Comparison of ENCODE assay signal across 1 cellular context in the genomic region with DNA sequence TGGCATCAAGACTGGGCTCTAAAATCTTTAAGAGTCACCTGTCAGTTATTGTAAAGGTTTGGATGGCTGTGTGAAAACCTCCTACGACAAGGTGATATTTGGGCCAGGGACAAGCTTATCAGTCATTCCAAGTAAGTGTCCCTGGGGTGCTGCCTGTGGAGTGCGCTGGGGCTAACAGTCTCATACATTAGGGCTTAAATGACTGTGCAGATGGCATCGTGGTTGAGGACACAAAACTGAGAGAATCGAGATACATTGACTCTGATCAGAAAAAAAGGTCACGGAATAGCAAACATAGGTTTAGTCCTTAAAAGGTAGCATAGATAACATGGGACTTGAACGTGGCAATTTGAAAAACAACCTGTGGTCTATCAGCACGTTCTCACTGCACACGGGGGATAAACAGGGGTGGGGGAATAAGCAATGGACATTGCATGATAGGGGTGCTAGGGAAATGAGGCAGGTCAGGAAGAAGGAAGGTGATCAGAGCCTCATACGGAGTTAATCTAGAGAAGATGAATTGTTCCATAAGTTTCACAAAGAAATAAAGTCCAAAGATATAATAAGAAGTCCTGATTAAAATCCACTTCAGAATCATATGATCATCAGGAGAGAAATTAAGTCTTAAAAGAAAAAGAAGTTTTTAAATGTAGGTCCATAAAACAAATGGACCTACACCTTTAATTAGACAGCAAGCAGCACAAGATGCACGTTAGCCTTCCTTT.
A peak's percentile ranks its signal among the peaks of the same experiment; 100 is the strongest.
TF ChIP-seq lines count a peak whose summit lies in the region.

No MANE protein-coding gene starts in this region.

TF ChIP-seq in GM12878, 131 proteins besides CTCF, POLR2A, EP300 and RAD21 (continued from another document and continues in another):
- TF ChIP-seq, protein P1, sequence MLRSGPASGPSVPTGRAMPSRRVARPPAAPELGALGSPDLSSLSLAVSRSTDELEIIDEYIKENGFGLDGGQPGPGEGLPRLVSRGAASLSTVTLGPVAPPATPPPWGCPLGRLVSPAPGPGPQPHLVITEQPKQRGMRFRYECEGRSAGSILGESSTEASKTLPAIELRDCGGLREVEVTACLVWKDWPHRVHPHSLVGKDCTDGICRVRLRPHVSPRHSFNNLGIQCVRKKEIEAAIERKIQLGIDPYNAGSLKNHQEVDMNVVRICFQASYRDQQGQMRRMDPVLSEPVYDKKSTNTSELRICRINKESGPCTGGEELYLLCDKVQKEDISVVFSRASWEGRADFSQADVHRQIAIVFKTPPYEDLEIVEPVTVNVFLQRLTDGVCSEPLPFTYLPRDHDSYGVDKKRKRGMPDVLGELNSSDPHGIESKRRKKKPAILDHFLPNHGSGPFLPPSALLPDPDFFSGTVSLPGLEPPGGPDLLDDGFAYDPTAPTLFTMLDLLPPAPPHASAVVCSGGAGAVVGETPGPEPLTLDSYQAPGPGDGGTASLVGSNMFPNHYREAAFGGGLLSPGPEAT (IDR thresholded peaks at IDR 0.05; ENCODE audit: low read depth): peak; percentile 76; the same call in 1 of the 2 replicates
- TF ChIP-seq POLR2AphosphoS2 (IDR thresholded peaks at IDR 0.05; ENCODE audit: low read depth, low read length) (no peak), TCF12 (IDR thresholded peaks at IDR 0.05; ENCODE audit: low read depth, low read length) (peak; percentile 81), ZNF384 (IDR thresholded peaks at IDR 0.05; ENCODE audit: borderline replicate concordance, low read depth, low read length) (peak; percentile 63; the same call in 1 of the 2 replicates), BRCA1 (IDR thresholded peaks at IDR 0.05; ENCODE audit: low read depth, low read length) (no peak), HDAC6 (IDR thresholded peaks at IDR 0.05; ENCODE audit: unreplicated experiment) (no peak), RAD51 (IDR thresholded peaks at IDR 0.05) (0 out of 2 replicates have a peak, but pooled peaks have one; percentile 2), SRF (IDR thresholded peaks at IDR 0.05; ENCODE audit: low read depth in 2 of 2, low read length in 2 of 2) (peak in 1 of 2 experiments; percentile 88; a peak in 2 of 4 replicates), ZNF207 (IDR thresholded peaks at IDR 0.05; ENCODE audit: borderline replicate concordance) (no peak), SMAD5 (IDR thresholded peaks at IDR 0.05; ENCODE audit: low read depth) (peak; percentile 54; the same call in 1 of the 2 replicates), NRF1 (conservative IDR thresholded peaks at IDR 0.05; ENCODE audit: low read depth, low read length) (no peak), KAT2A (conservative IDR thresholded peaks at IDR 0.05; ENCODE audit: control insufficient read depth, low read depth, low read length) (no peak), PML (IDR thresholded peaks at IDR 0.05; ENCODE audit: low read length) (no peak), HCFC1 (IDR thresholded peaks at IDR 0.05; ENCODE audit: low read length) (no peak)
- TF ChIP-seq, protein P2, sequence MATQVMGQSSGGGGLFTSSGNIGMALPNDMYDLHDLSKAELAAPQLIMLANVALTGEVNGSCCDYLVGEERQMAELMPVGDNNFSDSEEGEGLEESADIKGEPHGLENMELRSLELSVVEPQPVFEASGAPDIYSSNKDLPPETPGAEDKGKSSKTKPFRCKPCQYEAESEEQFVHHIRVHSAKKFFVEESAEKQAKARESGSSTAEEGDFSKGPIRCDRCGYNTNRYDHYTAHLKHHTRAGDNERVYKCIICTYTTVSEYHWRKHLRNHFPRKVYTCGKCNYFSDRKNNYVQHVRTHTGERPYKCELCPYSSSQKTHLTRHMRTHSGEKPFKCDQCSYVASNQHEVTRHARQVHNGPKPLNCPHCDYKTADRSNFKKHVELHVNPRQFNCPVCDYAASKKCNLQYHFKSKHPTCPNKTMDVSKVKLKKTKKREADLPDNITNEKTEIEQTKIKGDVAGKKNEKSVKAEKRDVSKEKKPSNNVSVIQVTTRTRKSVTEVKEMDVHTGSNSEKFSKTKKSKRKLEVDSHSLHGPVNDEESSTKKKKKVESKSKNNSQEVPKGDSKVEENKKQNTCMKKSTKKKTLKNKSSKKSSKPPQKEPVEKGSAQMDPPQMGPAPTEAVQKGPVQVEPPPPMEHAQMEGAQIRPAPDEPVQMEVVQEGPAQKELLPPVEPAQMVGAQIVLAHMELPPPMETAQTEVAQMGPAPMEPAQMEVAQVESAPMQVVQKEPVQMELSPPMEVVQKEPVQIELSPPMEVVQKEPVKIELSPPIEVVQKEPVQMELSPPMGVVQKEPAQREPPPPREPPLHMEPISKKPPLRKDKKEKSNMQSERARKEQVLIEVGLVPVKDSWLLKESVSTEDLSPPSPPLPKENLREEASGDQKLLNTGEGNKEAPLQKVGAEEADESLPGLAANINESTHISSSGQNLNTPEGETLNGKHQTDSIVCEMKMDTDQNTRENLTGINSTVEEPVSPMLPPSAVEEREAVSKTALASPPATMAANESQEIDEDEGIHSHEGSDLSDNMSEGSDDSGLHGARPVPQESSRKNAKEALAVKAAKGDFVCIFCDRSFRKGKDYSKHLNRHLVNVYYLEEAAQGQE (IDR thresholded peaks at IDR 0.05; ENCODE audit: low read depth, low read length): no peak
- TF ChIP-seq, protein P3, sequence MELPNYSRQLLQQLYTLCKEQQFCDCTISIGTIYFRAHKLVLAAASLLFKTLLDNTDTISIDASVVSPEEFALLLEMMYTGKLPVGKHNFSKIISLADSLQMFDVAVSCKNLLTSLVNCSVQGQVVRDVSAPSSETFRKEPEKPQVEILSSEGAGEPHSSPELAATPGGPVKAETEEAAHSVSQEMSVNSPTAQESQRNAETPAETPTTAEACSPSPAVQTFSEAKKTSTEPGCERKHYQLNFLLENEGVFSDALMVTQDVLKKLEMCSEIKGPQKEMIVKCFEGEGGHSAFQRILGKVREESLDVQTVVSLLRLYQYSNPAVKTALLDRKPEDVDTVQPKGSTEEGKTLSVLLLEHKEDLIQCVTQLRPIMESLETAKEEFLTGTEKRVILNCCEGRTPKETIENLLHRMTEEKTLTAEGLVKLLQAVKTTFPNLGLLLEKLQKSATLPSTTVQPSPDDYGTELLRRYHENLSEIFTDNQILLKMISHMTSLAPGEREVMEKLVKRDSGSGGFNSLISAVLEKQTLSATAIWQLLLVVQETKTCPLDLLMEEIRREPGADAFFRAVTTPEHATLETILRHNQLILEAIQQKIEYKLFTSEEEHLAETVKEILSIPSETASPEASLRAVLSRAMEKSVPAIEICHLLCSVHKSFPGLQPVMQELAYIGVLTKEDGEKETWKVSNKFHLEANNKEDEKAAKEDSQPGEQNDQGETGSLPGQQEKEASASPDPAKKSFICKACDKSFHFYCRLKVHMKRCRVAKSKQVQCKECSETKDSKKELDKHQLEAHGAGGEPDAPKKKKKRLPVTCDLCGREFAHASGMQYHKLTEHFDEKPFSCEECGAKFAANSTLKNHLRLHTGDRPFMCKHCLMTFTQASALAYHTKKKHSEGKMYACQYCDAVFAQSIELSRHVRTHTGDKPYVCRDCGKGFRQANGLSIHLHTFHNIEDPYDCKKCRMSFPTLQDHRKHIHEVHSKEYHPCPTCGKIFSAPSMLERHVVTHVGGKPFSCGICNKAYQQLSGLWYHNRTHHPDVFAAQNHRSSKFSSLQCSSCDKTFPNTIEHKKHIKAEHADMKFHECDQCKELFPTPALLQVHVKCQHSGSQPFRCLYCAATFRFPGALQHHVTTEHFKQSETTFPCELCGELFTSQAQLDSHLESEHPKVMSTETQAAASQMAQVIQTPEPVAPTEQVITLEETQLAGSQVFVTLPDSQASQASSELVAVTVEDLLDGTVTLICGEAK (IDR thresholded peaks at IDR 0.05; ENCODE audit: borderline replicate concordance): no peak
- TF ChIP-seq, protein P4, sequence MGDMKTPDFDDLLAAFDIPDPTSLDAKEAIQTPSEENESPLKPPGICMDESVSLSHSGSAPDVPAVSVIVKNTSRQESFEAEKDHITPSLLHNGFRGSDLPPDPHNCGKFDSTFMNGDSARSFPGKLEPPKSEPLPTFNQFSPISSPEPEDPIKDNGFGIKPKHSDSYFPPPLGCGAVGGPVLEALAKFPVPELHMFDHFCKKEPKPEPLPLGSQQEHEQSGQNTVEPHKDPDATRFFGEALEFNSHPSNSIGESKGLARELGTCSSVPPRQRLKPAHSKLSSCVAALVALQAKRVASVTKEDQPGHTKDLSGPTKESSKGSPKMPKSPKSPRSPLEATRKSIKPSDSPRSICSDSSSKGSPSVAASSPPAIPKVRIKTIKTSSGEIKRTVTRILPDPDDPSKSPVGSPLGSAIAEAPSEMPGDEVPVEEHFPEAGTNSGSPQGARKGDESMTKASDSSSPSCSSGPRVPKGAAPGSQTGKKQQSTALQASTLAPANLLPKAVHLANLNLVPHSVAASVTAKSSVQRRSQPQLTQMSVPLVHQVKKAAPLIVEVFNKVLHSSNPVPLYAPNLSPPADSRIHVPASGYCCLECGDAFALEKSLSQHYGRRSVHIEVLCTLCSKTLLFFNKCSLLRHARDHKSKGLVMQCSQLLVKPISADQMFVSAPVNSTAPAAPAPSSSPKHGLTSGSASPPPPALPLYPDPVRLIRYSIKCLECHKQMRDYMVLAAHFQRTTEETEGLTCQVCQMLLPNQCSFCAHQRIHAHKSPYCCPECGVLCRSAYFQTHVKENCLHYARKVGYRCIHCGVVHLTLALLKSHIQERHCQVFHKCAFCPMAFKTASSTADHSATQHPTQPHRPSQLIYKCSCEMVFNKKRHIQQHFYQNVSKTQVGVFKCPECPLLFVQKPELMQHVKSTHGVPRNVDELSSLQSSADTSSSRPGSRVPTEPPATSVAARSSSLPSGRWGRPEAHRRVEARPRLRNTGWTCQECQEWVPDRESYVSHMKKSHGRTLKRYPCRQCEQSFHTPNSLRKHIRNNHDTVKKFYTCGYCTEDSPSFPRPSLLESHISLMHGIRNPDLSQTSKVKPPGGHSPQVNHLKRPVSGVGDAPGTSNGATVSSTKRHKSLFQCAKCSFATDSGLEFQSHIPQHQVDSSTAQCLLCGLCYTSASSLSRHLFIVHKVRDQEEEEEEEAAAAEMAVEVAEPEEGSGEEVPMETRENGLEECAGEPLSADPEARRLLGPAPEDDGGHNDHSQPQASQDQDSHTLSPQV (IDR thresholded peaks at IDR 0.05): no peak; the same call in 1 of the 2 replicates
- TF ChIP-seq, protein P5, sequence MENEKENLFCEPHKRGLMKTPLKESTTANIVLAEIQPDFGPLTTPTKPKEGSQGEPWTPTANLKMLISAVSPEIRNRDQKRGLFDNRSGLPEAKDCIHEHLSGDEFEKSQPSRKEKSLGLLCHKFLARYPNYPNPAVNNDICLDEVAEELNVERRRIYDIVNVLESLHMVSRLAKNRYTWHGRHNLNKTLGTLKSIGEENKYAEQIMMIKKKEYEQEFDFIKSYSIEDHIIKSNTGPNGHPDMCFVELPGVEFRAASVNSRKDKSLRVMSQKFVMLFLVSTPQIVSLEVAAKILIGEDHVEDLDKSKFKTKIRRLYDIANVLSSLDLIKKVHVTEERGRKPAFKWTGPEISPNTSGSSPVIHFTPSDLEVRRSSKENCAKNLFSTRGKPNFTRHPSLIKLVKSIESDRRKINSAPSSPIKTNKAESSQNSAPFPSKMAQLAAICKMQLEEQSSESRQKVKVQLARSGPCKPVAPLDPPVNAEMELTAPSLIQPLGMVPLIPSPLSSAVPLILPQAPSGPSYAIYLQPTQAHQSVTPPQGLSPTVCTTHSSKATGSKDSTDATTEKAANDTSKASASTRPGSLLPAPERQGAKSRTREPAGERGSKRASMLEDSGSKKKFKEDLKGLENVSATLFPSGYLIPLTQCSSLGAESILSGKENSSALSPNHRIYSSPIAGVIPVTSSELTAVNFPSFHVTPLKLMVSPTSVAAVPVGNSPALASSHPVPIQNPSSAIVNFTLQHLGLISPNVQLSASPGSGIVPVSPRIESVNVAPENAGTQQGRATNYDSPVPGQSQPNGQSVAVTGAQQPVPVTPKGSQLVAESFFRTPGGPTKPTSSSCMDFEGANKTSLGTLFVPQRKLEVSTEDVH (IDR thresholded peaks at IDR 0.05; ENCODE audit: low read depth, partially characterized antibody): no peak
- TF ChIP-seq, protein P6, sequence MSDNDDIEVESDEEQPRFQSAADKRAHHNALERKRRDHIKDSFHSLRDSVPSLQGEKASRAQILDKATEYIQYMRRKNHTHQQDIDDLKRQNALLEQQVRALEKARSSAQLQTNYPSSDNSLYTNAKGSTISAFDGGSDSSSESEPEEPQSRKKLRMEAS (IDR thresholded peaks at IDR 0.05; ENCODE audit: low read depth, low read length): no peak
- TF ChIP-seq, protein P7, sequence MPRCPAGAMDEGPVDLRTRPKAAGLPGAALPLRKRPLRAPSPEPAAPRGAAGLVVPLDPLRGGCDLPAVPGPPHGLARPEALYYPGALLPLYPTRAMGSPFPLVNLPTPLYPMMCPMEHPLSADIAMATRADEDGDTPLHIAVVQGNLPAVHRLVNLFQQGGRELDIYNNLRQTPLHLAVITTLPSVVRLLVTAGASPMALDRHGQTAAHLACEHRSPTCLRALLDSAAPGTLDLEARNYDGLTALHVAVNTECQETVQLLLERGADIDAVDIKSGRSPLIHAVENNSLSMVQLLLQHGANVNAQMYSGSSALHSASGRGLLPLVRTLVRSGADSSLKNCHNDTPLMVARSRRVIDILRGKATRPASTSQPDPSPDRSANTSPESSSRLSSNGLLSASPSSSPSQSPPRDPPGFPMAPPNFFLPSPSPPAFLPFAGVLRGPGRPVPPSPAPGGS (IDR thresholded peaks at IDR 0.05; ENCODE audit: borderline replicate concordance, insufficient read depth, low read depth, low read length, poor library complexity, severe bottlenecking): peak; percentile 98
- TF ChIP-seq, protein P8, sequence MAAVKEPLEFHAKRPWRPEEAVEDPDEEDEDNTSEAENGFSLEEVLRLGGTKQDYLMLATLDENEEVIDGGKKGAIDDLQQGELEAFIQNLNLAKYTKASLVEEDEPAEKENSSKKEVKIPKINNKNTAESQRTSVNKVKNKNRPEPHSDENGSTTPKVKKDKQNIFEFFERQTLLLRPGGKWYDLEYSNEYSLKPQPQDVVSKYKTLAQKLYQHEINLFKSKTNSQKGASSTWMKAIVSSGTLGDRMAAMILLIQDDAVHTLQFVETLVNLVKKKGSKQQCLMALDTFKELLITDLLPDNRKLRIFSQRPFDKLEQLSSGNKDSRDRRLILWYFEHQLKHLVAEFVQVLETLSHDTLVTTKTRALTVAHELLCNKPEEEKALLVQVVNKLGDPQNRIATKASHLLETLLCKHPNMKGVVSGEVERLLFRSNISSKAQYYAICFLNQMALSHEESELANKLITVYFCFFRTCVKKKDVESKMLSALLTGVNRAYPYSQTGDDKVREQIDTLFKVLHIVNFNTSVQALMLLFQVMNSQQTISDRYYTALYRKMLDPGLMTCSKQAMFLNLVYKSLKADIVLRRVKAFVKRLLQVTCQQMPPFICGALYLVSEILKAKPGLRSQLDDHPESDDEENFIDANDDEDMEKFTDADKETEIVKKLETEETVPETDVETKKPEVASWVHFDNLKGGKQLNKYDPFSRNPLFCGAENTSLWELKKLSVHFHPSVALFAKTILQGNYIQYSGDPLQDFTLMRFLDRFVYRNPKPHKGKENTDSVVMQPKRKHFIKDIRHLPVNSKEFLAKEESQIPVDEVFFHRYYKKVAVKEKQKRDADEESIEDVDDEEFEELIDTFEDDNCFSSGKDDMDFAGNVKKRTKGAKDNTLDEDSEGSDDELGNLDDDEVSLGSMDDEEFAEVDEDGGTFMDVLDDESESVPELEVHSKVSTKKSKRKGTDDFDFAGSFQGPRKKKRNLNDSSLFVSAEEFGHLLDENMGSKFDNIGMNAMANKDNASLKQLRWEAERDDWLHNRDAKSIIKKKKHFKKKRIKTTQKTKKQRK (IDR thresholded peaks at IDR 0.05; ENCODE audit: low read depth, low read length): no peak
